Comparison of ENCODE assay signal across 8 cellular contexts in genomic region chr11:20609727-20610707, GRCh38. TPM values are rescaled to one million over a fixed set of nuclear protein-coding genes. Genes with fewer than 3 reads are reported as not detected.
A peak's percentile ranks its signal among the peaks of the same experiment; 100 is the strongest.
DNase-seq lines count a peak whose midpoint lies in the region; ATAC-seq lines count a peak whose summit lies in the region.

No MANE protein-coding gene starts in this region.

- peak overlapping the region; percentile 58 for H3K4me2 ChIP-seq in skeletal muscle satellite cell (ENCODE audit: low read length)

- H3K27me3 ChIP-seq in skeletal muscle satellite cell (ENCODE audit: control insufficient read depth, insufficient read depth, low read length) = peaks cover 51% of the 10 kb centered on the region

- H3K4me1 ChIP-seq in skeletal muscle satellite cell (ENCODE audit: control insufficient read depth, insufficient read depth, low read length) = no peaks in the 10 kb centered on the region

- H3K9ac ChIP-seq in skeletal muscle satellite cell (ENCODE audit: low read depth, low read length) = no peak overlapping the region

- ATAC-seq in HG02870 (IDR thresholded peaks at IDR 0.05; ENCODE audit: unreplicated experiment) = peak; percentile 97

- H3K36me3 ChIP-seq in skeletal muscle satellite cell (ENCODE audit: insufficient read depth, low read length) = no peaks in the 10 kb centered on the region

- H3K9me3 ChIP-seq in skeletal muscle satellite cell (replicated peaks; ENCODE audit: low read length) = no peaks in the 10 kb centered on the region

- no peak overlapping the region for H3K4me3 ChIP-seq in skeletal muscle satellite cell (ENCODE audit: low read length)

- DNase-seq in SIG-M5 treated with dmso at 0.1 percent for 504 hours (lab: John Stamatoyannopoulos, UW; ENCODE audit: unreplicated experiment) (peak; percentile 52), SIG-M5 (lab: John Stamatoyannopoulos, UW) (no peak), NCI-H1436 (lab: John Stamatoyannopoulos, UW) (peak; percentile 88), T-helper 1 cell (peak in 3 of 5 donors; percentile 29 to 46 (median 33)), anterior cingulate cortex (lab: John Stamatoyannopoulos, UW) (peak in 56 of 58 donors; percentile 20 to 88 (median 56)), hepatic stellate cell (ENCODE audit: low spot score) (peak; percentile 75)

RNA-seq across cellular contexts. Expression of gene SLC6A5, which starts 10.6 kb away (rescaled TPM):
- total RNA-seq in skeletal muscle satellite cell (2012; rRNA removed) = not detected in 2 replicates

RNA-seq across cellular contexts. Expression of gene NELL1, which starts 59.4 kb away (rescaled TPM):
- total RNA-seq in skeletal muscle satellite cell (2012; rRNA removed) = not detected in 2 replicates
